12 cellular contexts compared by ENCODE assay signal in genomic region chr2:135546432-135546831, GRCh38.
"Had no signal": no experiment of that assay in that cellular context is flagged by ENCODE, and none has a peak within 500 bp of the region (broad histone marks: within the 10 kb centered on the region; RNA-seq: fewer than 3 reads in every experiment).

No MANE protein-coding gene starts in this region.

- H3K27ac ChIP-seq: left ventricle myocardium inferior, pancreas, sigmoid colon, spleen had no signal

- H3K4me3 Mint-ChIP-seq: activated B cell treated with CpG ODN at 0.5 μM for 24 hours; naive thymus-derived CD8-positive, alpha-beta T cell had no signal

- H3K36me3 ChIP-seq: cardiac muscle cell, left ventricle myocardium inferior, pancreas, sigmoid colon, spleen had no signal

- DNase-seq: activated B cell treated with CpG ODN at 0.5 μM for 24 hours; activated naive CD4-positive, alpha-beta T cell treated with Interleukin-2 at 50 U/mL for 16 hours; left ventricle myocardium inferior; naive thymus-derived CD8-positive, alpha-beta T cell; pancreas; sigmoid colon; spleen; SW 1271 had no signal

- H3K4me1 Mint-ChIP-seq: activated B cell treated with CpG ODN at 0.5 μM for 24 hours had no signal

- FAIRE-seq: colon, endometrium, pancreas had no signal

- H3K27ac Mint-ChIP-seq: activated B cell treated with CpG ODN at 0.5 μM for 24 hours had no signal

- H3K27me3 ChIP-seq: cardiac muscle cell, pancreas, sigmoid colon, spleen had no signal

- ATAC-seq: esophagus mucosa; naive thymus-derived CD8-positive, alpha-beta T cell; pancreas had no signal

- H3K4me3 ChIP-seq: cardiac muscle cell, left ventricle myocardium inferior, pancreas, sigmoid colon, spleen had no signal

- H3K4me1 ChIP-seq: left ventricle myocardium inferior, pancreas, sigmoid colon, spleen had no signal

- H3K27me3 Mint-ChIP-seq: activated B cell treated with CpG ODN at 0.5 μM for 24 hours; naive thymus-derived CD8-positive, alpha-beta T cell had no signal

- H3K9me3 ChIP-seq: left ventricle myocardium inferior, pancreas, sigmoid colon, spleen had no signal

- H3K9me3 Mint-ChIP-seq: activated B cell treated with CpG ODN at 0.5 μM for 24 hours; naive thymus-derived CD8-positive, alpha-beta T cell had no signal
